In the genomic region with DNA sequence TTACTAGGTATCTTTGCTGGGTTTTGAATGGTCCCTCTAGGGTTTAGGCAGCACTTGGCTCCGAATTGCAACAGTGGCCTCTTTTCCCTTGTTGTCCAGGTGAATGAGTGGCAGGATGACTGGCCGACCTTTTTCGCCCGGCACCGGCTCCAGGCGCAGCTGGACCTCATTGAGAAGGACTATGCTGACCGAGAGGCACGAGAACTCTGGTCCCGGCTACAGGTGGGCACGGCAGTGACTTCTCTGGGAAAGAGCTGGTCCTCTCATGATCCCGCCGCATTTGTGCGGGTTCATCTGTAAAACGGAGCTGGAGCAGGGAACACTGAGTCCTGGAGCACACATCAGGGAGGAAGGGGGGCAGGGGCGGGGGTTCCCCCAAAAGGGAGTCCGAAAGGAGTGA, we compare ENCODE assay signal across 8 cellular contexts. TPM values are rescaled to one million over a fixed set of nuclear protein-coding genes. Genes with fewer than 3 reads are reported as not detected.
"Had no signal": no experiment of that assay in that cellular context is flagged by ENCODE, and none has a peak within 500 bp of the region (broad histone marks: within the 10 kb centered on the region; RNA-seq: fewer than 3 reads in every experiment).

No MANE protein-coding gene starts in this region.

- H3K4me3 ChIP-seq: GM23338 had no signal

- FAIRE-seq: H1, H54, HTR-8/SVneo had no signal

- H2AFZ ChIP-seq: GM23338 had no signal

- ATAC-seq: GM23338 had no signal

- H3K4me2 ChIP-seq: GM23338 had no signal

- DNase-seq: H9, HCEC 1CT, KBM-7 had no signal

RNA-seq across cellular contexts. Expression of a gene that starts 13.3 kb away (rescaled TPM):
- polyA plus RNA-seq: IgD-negative memory B cell had no signal
